In the genomic region with DNA sequence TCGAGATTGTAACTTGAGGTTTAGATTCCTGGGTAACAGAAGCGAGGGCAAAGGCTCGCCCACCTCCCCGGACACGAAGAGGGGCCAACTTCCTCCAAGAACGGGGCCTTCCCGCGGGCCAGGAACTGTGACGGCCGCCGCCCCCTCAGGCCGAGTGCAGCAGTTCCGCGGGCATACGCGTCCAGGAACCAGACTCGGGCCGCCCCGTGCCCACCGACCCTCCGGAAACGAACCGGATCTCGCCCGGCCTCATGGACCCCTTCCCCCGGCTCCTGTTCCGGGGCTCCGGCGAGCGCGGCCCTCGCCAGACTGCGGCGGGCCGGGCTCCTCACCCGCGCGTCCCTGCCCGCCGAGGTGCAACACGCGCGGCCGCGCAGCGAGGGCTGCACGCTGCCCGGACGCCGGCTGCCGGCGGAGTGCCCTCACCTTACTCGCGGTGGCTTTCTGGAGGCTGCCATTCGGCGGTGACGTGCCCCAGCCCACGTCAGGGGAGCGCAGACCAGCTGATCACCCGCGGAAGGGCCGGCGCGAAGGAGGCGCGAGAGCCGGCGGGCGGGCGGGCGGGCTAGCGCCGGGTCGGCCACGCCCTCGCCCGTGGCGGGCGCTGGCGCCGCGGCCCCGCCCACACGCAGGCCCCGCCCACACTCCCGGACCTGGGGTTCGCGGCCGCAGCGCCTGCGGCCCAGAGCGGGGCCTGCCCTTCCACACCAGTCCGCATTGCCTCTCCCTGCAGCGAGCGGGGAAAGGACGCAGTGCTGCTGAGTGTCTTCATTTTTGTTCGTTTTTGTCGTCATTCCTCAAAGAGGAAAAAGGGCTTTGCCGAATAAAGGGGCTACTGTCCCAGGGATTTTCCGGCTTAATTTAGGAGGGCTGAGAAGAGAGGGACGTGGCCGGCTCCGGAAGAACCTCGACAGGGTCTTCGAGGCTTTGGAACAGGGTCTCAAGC, we compare ENCODE assay signal across 1 cellular context.
TF ChIP-seq lines count a peak whose summit lies in the region.

A gene (minus strand): TSS at position 536 of the 946 bp plus-strand sequence. CDS start 78 bp downstream, at position 458.

TF ChIP-seq in HepG2, 621 proteins besides CTCF, POLR2A, EP300 and RAD21 (continued from another document and continues in another):
- TF ChIP-seq, protein P1, sequence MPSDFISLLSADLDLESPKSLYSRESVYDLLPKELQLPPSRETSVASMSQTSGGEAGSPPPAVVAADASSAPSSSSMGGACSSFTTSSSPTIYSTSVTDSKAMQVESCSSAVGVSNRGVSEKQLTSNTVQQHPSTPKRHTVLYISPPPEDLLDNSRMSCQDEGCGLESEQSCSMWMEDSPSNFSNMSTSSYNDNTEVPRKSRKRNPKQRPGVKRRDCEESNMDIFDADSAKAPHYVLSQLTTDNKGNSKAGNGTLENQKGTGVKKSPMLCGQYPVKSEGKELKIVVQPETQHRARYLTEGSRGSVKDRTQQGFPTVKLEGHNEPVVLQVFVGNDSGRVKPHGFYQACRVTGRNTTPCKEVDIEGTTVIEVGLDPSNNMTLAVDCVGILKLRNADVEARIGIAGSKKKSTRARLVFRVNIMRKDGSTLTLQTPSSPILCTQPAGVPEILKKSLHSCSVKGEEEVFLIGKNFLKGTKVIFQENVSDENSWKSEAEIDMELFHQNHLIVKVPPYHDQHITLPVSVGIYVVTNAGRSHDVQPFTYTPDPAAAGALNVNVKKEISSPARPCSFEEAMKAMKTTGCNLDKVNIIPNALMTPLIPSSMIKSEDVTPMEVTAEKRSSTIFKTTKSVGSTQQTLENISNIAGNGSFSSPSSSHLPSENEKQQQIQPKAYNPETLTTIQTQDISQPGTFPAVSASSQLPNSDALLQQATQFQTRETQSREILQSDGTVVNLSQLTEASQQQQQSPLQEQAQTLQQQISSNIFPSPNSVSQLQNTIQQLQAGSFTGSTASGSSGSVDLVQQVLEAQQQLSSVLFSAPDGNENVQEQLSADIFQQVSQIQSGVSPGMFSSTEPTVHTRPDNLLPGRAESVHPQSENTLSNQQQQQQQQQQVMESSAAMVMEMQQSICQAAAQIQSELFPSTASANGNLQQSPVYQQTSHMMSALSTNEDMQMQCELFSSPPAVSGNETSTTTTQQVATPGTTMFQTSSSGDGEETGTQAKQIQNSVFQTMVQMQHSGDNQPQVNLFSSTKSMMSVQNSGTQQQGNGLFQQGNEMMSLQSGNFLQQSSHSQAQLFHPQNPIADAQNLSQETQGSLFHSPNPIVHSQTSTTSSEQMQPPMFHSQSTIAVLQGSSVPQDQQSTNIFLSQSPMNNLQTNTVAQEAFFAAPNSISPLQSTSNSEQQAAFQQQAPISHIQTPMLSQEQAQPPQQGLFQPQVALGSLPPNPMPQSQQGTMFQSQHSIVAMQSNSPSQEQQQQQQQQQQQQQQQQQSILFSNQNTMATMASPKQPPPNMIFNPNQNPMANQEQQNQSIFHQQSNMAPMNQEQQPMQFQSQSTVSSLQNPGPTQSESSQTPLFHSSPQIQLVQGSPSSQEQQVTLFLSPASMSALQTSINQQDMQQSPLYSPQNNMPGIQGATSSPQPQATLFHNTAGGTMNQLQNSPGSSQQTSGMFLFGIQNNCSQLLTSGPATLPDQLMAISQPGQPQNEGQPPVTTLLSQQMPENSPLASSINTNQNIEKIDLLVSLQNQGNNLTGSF (CRISPR knock-in tag; IDR thresholded peaks at IDR 0.05): no peak
- TF ChIP-seq ZNF136 (CRISPR knock-in tag; IDR thresholded peaks at IDR 0.05; ENCODE audit: low read depth) (no peak), ZSCAN30 (CRISPR knock-in tag; IDR thresholded peaks at IDR 0.05) (no peak), ZKSCAN5 (CRISPR knock-in tag; IDR thresholded peaks at IDR 0.05) (no peak), HMGA1 (CRISPR knock-in tag; conservative IDR thresholded peaks at IDR 0.05) (no peak), GTF2F1 (IDR thresholded peaks at IDR 0.05; ENCODE audit: low read length) (no peak), MIER2 (CRISPR knock-in tag; IDR thresholded peaks at IDR 0.05) (no peak), ZNF737 (CRISPR knock-in tag; IDR thresholded peaks at IDR 0.05; ENCODE audit: borderline replicate concordance) (no peak), PITX1 (CRISPR knock-in tag; IDR thresholded peaks at IDR 0.05) (no peak), ZSCAN25 (CRISPR knock-in tag; IDR thresholded peaks at IDR 0.05) (no peak), KDM2A (CRISPR knock-in tag; IDR thresholded peaks at IDR 0.05; ENCODE audit: borderline replicate concordance, low read depth) (peak; percentile 29; the same call in 1 of the 2 replicates), CC2D1A (CRISPR knock-in tag; IDR thresholded peaks at IDR 0.05) (0 out of 2 replicates have a peak, but pooled peaks have one; percentile 60), KLF13 (CRISPR knock-in tag; IDR thresholded peaks at IDR 0.05) (no peak), LCORL (IDR thresholded peaks at IDR 0.05) (no peak), LCORL (CRISPR knock-in tag; IDR thresholded peaks at IDR 0.05) (no peak; the same call in 1 of the 2 replicates), ZNF335 (CRISPR knock-in tag; IDR thresholded peaks at IDR 0.05) (no peak; the same call in 1 of the 2 replicates), NFKB2 (CRISPR knock-in tag; IDR thresholded peaks at IDR 0.05; ENCODE audit: borderline replicate concordance) (no peak), FOSL1 (CRISPR knock-in tag; IDR thresholded peaks at IDR 0.05; ENCODE audit: borderline replicate concordance) (0 out of 2 replicates have a peak, but pooled peaks have one; percentile 8), ZNF333 (CRISPR knock-in tag; IDR thresholded peaks at IDR 0.05; ENCODE audit: borderline replicate concordance) (no peak), ZNF761 (CRISPR knock-in tag; conservative IDR thresholded peaks at IDR 0.05) (peak; percentile 27; the same call in 1 of the 2 replicates), ZSCAN21 (CRISPR knock-in tag; IDR thresholded peaks at IDR 0.05; ENCODE audit: borderline replicate concordance) (no peak), ZNF234 (CRISPR knock-in tag; conservative IDR thresholded peaks at IDR 0.05) (no peak), KMT2B (CRISPR knock-in tag; IDR thresholded peaks at IDR 0.05) (peak; percentile 23; the same call in 1 of the 2 replicates), TOPORS (CRISPR knock-in tag; IDR thresholded peaks at IDR 0.05) (no peak), SOX6 (IDR thresholded peaks at IDR 0.05) (no peak), SOX6 (CRISPR knock-in tag; IDR thresholded peaks at IDR 0.05) (no peak), ERF (CRISPR knock-in tag; IDR thresholded peaks at IDR 0.05) (0 out of 2 replicates have a peak, but pooled peaks have one; percentile 31), ZNF282 (IDR thresholded peaks at IDR 0.05; ENCODE audit: partially characterized antibody) (no peak), ZNF230 (CRISPR knock-in tag; IDR thresholded peaks at IDR 0.05) (no peak), U2AF1 (optimal IDR thresholded peaks at IDR 0.05; ENCODE audit: low read depth, low read length) (no peak), RARA (CRISPR knock-in tag; IDR thresholded peaks at IDR 0.05) (no peak), HDAC1 (CRISPR knock-in tag; IDR thresholded peaks at IDR 0.05) (peak; percentile 73; the same call in 1 of the 2 replicates), ZNF383 (CRISPR knock-in tag; IDR thresholded peaks at IDR 0.05; ENCODE audit: borderline replicate concordance) (no peak), ZNF468 (CRISPR knock-in tag; IDR thresholded peaks at IDR 0.05) (no peak), TAF15 (IDR thresholded peaks at IDR 0.05; ENCODE audit: low read depth, low read length, poor library complexity, severe bottlenecking) (no peak), MXI1 (IDR thresholded peaks at IDR 0.05; ENCODE audit: borderline replicate concordance, low read depth, low read length) (peak; percentile 87; the same call in 2 of the 3 replicates), SRSF9 (IDR thresholded peaks at IDR 0.05; ENCODE audit: borderline replicate concordance, insufficient read depth, low read depth, low read length, poor library complexity, severe bottlenecking) (no peak), NFRKB (IDR thresholded peaks at IDR 0.05) (no peak)
- TF ChIP-seq, protein P2, sequence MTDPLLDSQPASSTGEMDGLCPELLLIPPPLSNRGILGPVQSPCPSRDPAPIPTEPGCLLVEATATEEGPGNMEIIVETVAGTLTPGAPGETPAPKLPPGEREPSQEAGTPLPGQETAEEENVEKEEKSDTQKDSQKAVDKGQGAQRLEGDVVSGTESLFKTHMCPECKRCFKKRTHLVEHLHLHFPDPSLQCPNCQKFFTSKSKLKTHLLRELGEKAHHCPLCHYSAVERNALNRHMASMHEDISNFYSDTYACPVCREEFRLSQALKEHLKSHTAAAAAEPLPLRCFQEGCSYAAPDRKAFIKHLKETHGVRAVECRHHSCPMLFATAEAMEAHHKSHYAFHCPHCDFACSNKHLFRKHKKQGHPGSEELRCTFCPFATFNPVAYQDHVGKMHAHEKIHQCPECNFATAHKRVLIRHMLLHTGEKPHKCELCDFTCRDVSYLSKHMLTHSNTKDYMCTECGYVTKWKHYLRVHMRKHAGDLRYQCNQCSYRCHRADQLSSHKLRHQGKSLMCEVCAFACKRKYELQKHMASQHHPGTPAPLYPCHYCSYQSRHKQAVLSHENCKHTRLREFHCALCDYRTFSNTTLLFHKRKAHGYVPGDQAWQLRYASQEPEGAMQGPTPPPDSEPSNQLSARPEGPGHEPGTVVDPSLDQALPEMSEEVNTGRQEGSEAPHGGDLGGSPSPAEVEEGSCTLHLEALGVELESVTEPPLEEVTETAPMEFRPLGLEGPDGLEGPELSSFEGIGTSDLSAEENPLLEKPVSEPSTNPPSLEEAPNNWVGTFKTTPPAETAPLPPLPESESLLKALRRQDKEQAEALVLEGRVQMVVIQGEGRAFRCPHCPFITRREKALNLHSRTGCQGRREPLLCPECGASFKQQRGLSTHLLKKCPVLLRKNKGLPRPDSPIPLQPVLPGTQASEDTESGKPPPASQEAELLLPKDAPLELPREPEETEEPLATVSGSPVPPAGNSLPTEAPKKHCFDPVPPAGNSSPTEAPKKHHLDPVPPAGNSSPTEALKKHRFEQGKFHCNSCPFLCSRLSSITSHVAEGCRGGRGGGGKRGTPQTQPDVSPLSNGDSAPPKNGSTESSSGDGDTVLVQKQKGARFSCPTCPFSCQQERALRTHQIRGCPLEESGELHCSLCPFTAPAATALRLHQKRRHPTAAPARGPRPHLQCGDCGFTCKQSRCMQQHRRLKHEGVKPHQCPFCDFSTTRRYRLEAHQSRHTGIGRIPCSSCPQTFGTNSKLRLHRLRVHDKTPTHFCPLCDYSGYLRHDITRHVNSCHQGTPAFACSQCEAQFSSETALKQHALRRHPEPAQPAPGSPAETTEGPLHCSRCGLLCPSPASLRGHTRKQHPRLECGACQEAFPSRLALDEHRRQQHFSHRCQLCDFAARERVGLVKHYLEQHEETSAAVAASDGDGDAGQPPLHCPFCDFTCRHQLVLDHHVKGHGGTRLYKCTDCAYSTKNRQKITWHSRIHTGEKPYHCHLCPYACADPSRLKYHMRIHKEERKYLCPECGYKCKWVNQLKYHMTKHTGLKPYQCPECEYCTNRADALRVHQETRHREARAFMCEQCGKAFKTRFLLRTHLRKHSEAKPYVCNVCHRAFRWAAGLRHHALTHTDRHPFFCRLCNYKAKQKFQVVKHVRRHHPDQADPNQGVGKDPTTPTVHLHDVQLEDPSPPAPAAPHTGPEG (CRISPR knock-in tag; IDR thresholded peaks at IDR 0.05): peak; percentile 46; the same call in 1 of the 2 replicates
- TF ChIP-seq, protein P3, sequence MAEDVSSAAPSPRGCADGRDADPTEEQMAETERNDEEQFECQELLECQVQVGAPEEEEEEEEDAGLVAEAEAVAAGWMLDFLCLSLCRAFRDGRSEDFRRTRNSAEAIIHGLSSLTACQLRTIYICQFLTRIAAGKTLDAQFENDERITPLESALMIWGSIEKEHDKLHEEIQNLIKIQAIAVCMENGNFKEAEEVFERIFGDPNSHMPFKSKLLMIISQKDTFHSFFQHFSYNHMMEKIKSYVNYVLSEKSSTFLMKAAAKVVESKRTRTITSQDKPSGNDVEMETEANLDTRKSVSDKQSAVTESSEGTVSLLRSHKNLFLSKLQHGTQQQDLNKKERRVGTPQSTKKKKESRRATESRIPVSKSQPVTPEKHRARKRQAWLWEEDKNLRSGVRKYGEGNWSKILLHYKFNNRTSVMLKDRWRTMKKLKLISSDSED (CRISPR knock-in tag; IDR thresholded peaks at IDR 0.05): no peak
- TF ChIP-seq, protein P4, sequence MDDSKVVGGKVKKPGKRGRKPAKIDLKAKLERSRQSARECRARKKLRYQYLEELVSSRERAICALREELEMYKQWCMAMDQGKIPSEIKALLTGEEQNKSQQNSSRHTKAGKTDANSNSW (CRISPR knock-in tag; IDR thresholded peaks at IDR 0.05; ENCODE audit: borderline replicate concordance): no peak
- TF ChIP-seq, protein P5, sequence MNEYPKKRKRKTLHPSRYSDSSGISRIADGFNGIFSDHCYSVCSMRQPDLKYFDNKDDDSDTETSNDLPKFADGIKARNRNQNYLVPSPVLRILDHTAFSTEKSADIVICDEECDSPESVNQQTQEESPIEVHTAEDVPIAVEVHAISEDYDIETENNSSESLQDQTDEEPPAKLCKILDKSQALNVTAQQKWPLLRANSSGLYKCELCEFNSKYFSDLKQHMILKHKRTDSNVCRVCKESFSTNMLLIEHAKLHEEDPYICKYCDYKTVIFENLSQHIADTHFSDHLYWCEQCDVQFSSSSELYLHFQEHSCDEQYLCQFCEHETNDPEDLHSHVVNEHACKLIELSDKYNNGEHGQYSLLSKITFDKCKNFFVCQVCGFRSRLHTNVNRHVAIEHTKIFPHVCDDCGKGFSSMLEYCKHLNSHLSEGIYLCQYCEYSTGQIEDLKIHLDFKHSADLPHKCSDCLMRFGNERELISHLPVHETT (CRISPR knock-in tag; conservative IDR thresholded peaks at IDR 0.05): no peak
- TF ChIP-seq, protein P6, sequence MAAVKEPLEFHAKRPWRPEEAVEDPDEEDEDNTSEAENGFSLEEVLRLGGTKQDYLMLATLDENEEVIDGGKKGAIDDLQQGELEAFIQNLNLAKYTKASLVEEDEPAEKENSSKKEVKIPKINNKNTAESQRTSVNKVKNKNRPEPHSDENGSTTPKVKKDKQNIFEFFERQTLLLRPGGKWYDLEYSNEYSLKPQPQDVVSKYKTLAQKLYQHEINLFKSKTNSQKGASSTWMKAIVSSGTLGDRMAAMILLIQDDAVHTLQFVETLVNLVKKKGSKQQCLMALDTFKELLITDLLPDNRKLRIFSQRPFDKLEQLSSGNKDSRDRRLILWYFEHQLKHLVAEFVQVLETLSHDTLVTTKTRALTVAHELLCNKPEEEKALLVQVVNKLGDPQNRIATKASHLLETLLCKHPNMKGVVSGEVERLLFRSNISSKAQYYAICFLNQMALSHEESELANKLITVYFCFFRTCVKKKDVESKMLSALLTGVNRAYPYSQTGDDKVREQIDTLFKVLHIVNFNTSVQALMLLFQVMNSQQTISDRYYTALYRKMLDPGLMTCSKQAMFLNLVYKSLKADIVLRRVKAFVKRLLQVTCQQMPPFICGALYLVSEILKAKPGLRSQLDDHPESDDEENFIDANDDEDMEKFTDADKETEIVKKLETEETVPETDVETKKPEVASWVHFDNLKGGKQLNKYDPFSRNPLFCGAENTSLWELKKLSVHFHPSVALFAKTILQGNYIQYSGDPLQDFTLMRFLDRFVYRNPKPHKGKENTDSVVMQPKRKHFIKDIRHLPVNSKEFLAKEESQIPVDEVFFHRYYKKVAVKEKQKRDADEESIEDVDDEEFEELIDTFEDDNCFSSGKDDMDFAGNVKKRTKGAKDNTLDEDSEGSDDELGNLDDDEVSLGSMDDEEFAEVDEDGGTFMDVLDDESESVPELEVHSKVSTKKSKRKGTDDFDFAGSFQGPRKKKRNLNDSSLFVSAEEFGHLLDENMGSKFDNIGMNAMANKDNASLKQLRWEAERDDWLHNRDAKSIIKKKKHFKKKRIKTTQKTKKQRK (IDR thresholded peaks at IDR 0.05; ENCODE audit: low read length): no peak
- TF ChIP-seq, protein P7, sequence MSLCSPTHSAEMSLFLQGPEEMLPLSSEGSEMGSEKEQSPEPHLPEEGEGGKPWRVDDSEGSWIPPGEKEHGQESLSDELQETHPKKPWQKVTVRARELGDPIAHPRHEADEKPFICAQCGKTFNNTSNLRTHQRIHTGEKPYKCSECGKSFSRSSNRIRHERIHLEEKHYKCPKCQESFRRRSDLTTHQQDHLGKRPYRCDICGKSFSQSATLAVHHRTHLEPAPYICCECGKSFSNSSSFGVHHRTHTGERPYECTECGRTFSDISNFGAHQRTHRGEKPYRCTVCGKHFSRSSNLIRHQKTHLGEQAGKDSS (CRISPR knock-in tag; IDR thresholded peaks at IDR 0.05; ENCODE audit: borderline replicate concordance, low read depth): no peak
